ENCODE assay signal across 3 cellular contexts in the genomic region with DNA sequence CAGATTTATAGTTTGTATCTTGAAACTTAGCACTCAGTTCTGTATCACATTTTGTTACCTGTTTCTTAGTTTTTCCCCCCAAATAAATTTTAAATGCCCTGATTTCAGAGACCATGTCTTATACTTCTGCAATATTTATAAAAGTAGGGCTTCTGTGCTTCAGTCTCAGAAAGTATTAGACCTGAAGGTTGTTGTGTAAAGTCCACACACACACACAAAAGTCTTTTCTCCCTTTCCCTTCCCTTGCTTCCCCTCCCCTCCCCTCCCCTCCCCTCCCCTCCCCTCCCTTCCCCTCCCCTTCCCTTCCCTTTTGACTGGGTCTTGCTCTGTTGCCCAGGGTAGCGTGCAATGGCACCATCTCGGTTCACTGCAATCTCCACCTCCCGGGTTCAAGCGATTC.
TF ChIP-seq lines count a peak whose summit lies in the region.

No MANE protein-coding gene starts in this region.

TF ChIP-seq in HepG2, 621 proteins besides CTCF, POLR2A, EP300 and RAD21:
- TF ChIP-seq PCBP1 (IDR thresholded peaks at IDR 0.05; ENCODE audit: borderline replicate concordance, low read depth, low read length): 0 out of 2 replicates have a peak, but pooled peaks have one; percentile 45
- TF ChIP-seq CENPX (CRISPR knock-in tag; IDR thresholded peaks at IDR 0.05): no peak
- no peak for TF ChIP-seq HIVEP1 (CRISPR knock-in tag; IDR thresholded peaks at IDR 0.05)
- no peak for TF ChIP-seq ZFX (CRISPR knock-in tag; IDR thresholded peaks at IDR 0.05; ENCODE audit: low read depth)
- no peak for TF ChIP-seq ZC3H4 (CRISPR knock-in tag; IDR thresholded peaks at IDR 0.05; ENCODE audit: borderline replicate concordance)
- TF ChIP-seq HNRNPK (IDR thresholded peaks at IDR 0.05; ENCODE audit: low read depth, low read length, poor library complexity, severe bottlenecking): peak; percentile 87
- peak; percentile 91 for TF ChIP-seq PCBP2 (optimal IDR thresholded peaks at IDR 0.05; ENCODE audit: low read depth, low read length, poor library complexity, severe bottlenecking)
- no peak for TF ChIP-seq ZNF782 (CRISPR knock-in tag; IDR thresholded peaks at IDR 0.05; ENCODE audit: borderline replicate concordance)
- no peak for TF ChIP-seq ZFP90 (CRISPR knock-in tag; IDR thresholded peaks at IDR 0.05; ENCODE audit: borderline replicate concordance)
- TF ChIP-seq, protein P1, sequence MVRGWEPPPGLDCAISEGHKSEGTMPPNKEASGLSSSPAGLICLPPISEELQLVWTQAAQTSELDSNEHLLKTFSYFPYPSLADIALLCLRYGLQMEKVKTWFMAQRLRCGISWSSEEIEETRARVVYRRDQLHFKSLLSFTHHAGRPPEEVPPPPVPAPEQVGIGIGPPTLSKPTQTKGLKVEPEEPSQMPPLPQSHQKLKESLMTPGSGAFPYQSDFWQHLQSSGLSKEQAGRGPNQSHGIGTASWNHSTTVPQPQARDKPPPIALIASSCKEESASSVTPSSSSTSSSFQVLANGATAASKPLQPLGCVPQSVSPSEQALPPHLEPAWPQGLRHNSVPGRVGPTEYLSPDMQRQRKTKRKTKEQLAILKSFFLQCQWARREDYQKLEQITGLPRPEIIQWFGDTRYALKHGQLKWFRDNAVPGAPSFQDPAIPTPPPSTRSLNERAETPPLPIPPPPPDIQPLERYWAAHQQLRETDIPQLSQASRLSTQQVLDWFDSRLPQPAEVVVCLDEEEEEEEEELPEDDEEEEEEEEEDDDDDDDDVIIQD (CRISPR knock-in tag; IDR thresholded peaks at IDR 0.05; ENCODE audit: low read depth): no peak
- TF ChIP-seq, protein P2, sequence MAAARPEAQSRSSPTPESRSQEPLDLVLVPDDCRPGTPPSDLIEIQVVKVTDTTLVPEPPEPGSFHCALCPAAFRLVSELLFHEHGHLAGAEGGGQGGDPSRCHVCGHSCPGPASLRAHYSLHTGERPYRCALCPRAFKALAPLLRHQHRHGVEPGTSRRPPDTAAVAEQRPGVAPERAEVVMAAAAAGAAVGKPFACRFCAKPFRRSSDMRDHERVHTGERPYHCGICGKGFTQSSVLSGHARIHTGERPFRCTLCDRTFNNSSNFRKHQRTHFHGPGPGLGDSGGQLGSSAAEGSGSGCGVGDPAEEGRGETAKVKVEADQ (CRISPR knock-in tag; IDR thresholded peaks at IDR 0.05; ENCODE audit: borderline replicate concordance): no peak
- TF ChIP-seq RXRB (CRISPR knock-in tag; IDR thresholded peaks at IDR 0.05; ENCODE audit: borderline replicate concordance): no peak

TF ChIP-seq in WTC11, 78 proteins besides CTCF, POLR2A, EP300 and RAD21:
- TF ChIP-seq GTF2I (CRISPR knock-in tag; conservative IDR thresholded peaks at IDR 0.05) (no peak), NR1H2 (CRISPR knock-in tag; IDR thresholded peaks at IDR 0.05) (no peak), ZNF121 (CRISPR knock-in tag; IDR thresholded peaks at IDR 0.05) (0 out of 2 replicates have a peak, but pooled peaks have one; percentile 18), TCF7 (CRISPR knock-in tag; IDR thresholded peaks at IDR 0.05; ENCODE audit: low read depth) (no peak)
- TF ChIP-seq, protein P3, sequence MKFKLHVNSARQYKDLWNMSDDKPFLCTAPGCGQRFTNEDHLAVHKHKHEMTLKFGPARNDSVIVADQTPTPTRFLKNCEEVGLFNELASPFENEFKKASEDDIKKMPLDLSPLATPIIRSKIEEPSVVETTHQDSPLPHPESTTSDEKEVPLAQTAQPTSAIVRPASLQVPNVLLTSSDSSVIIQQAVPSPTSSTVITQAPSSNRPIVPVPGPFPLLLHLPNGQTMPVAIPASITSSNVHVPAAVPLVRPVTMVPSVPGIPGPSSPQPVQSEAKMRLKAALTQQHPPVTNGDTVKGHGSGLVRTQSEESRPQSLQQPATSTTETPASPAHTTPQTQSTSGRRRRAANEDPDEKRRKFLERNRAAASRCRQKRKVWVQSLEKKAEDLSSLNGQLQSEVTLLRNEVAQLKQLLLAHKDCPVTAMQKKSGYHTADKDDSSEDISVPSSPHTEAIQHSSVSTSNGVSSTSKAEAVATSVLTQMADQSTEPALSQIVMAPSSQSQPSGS (CRISPR knock-in tag; IDR thresholded peaks at IDR 0.05; ENCODE audit: borderline replicate concordance, low read depth): no peak

TF ChIP-seq in K562, 482 proteins besides CTCF, POLR2A, EP300 and RAD21:
- TF ChIP-seq, protein P4, sequence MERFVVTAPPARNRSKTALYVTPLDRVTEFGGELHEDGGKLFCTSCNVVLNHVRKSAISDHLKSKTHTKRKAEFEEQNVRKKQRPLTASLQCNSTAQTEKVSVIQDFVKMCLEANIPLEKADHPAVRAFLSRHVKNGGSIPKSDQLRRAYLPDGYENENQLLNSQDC (CRISPR knock-in tag; IDR thresholded peaks at IDR 0.05): no peak
- TF ChIP-seq BRCA1 (IDR thresholded peaks at IDR 0.05) (no peak), BRCA1 (CRISPR knock-in tag; IDR thresholded peaks at IDR 0.05) (no peak), PCBP2 (IDR thresholded peaks at IDR 0.05; ENCODE audit: low read depth, low read length, poor library complexity, severe bottlenecking) (peak; percentile 33), PCBP1 (IDR thresholded peaks at IDR 0.05; ENCODE audit: low read depth, low read length, poor library complexity, severe bottlenecking) (peak; percentile 32)
- TF ChIP-seq, protein P5, sequence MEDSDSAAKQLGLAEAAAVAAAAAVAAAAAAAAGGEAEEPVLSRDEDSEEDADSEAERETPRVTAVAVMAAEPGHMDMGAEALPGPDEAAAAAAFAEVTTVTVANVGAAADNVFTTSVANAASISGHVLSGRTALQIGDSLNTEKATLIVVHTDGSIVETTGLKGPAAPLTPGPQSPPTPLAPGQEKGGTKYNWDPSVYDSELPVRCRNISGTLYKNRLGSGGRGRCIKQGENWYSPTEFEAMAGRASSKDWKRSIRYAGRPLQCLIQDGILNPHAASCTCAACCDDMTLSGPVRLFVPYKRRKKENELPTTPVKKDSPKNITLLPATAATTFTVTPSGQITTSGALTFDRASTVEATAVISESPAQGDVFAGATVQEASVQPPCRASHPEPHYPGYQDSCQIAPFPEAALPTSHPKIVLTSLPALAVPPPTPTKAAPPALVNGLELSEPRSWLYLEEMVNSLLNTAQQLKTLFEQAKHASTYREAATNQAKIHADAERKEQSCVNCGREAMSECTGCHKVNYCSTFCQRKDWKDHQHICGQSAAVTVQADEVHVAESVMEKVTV (CRISPR knock-in tag; IDR thresholded peaks at IDR 0.05): no peak
TF ChIP-seq in K562: peak in this region for 2.
